In the genomic region with DNA sequence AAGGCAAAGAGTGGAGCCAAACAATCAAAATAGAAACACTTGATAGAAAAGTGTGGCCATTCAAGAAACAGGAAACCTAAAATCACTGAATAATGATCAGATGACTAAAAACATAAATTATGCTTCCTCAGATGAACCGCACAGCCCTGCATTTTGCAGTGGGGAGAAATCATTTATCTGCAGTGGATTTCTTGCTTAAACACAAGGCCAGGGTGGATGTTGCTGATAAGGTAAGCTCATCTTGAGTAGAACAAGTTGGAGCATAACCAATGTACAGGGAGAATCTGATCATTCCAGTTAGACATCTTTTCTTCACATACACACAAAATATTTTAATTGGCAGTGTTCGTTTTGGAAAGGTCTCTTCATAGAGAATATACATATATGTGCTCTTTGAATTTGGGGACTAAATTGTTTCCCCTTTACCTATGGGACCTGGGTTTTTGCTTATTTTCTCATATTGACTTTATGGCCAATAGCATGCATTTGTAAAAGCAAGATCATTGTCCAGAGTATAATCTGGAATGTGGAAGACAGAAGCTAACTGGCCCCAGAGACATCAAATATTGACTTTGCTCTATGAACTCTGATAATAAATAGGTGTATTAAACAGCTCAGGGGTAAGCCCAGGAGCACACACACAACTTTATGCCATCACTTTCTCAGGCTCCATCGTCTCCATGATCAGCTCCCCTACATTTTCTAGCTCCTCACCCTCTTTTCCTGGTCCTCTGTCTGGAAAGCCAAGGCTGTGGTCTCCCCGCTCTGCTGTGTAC, we compare ENCODE assay signal across 18 cellular contexts.
"Had no signal": no experiment of that assay in that cellular context is flagged by ENCODE, and none has a peak within 500 bp of the region (broad histone marks: within the 10 kb centered on the region; RNA-seq: fewer than 3 reads in every experiment).

No MANE protein-coding gene starts in this region.

- H3K9me3 ChIP-seq: colonic mucosa, gastrocnemius medialis, heart right ventricle, neutrophil, psoas muscle, sigmoid colon, upper lobe of right lung had no signal

- H3K4me3 ChIP-seq: colonic mucosa, gastrocnemius medialis, heart right ventricle, lung, psoas muscle, sigmoid colon, upper lobe of right lung had no signal

- H3K36me3 ChIP-seq: colonic mucosa, gastrocnemius medialis, heart right ventricle, neutrophil, sigmoid colon, upper lobe of right lung, WERI-Rb-1 had no signal

- H3K27ac ChIP-seq: colonic mucosa, gastrocnemius medialis, heart right ventricle, neutrophil, psoas muscle, sigmoid colon, upper lobe of right lung, WERI-Rb-1 had no signal

- DNase-seq: activated CD4-positive, alpha-beta T cell treated with anti-CD3 and anti-CD28 coated beads for 4 hours; activated CD8-positive, alpha-beta T cell treated with anti-CD3 and anti-CD28 coated beads, Interleukin-2, amount 10 ng/mL, durations not matched to agents 7 days and 5 days; activated naive CD4-positive, alpha-beta T cell; colonic mucosa; gastrocnemius medialis; heart right ventricle; naive thymus-derived CD4-positive, alpha-beta T cell; psoas muscle; sigmoid colon; stimulated activated CD4-positive, alpha-beta T cell treated with anti-CD3 and anti-CD28 coated beads, Interleukin-12 subunit alpha, Interleukin-12 subunit beta, amount 100 ng/mL, for 4 hours; stimulated activated naive CD4-positive, alpha-beta T cell treated with Interleukin-2 at 50 U/mL for 16 hours; SW 1271; upper lobe of right lung; WERI-Rb-1 had no signal

- H3K36me3 Mint-ChIP-seq: naive thymus-derived CD4-positive, alpha-beta T cell had no signal

- H3K27ac Mint-ChIP-seq: activated CD8-positive, alpha-beta T cell treated with anti-CD3 and anti-CD28 coated beads, Interleukin-2, amount 10 ng/mL, durations not matched to agents 7 days and 5 days; activated T-helper 1 cell treated with anti-CD3 and anti-CD28 coated beads, Interleukin-12 subunit alpha, Interleukin-12 subunit beta, Interleukin-2, Interleukin-4 antibody, amounts not matched to agents 30 ng/mL and 10 ng/mL and 1 ng/mL, durations not matched to agents 14 hours and 24 hours and 36 hours; naive thymus-derived CD4-positive, alpha-beta T cell; T-helper 2 cell treated with Interferon-gamma antibody and Interleukin-4, amounts not matched to agents 5 μg/mL and 100 μg/mL, for 36 hours had no signal

- H3K4me3 Mint-ChIP-seq: activated CD8-positive, alpha-beta T cell treated with anti-CD3 and anti-CD28 coated beads, Interleukin-2, amount 10 ng/mL, durations not matched to agents 7 days and 5 days; activated T-helper 1 cell treated with anti-CD3 and anti-CD28 coated beads, Interleukin-12 subunit alpha, Interleukin-12 subunit beta, Interleukin-2, Interleukin-4 antibody, amounts not matched to agents 30 ng/mL and 10 ng/mL and 1 ng/mL, durations not matched to agents 14 hours and 24 hours and 36 hours; naive thymus-derived CD4-positive, alpha-beta T cell; T-helper 2 cell treated with Interferon-gamma antibody and Interleukin-4, amounts not matched to agents 5 μg/mL and 100 μg/mL, for 36 hours had no signal

- H3K27me3 ChIP-seq: colonic mucosa, gastrocnemius medialis, heart right ventricle, sigmoid colon, upper lobe of right lung had no signal

- H3K4me1 ChIP-seq: gastrocnemius medialis, psoas muscle had no signal

- ATAC-seq: activated CD8-positive, alpha-beta T cell treated with anti-CD3 and anti-CD28 coated beads, Interleukin-2, amount 10 ng/mL, durations not matched to agents 7 days and 5 days; gastrocnemius medialis; heart right ventricle; naive thymus-derived CD4-positive, alpha-beta T cell; psoas muscle; upper lobe of right lung had no signal

- H3K9me3 Mint-ChIP-seq: activated T-helper 1 cell treated with anti-CD3 and anti-CD28 coated beads, Interleukin-12 subunit alpha, Interleukin-12 subunit beta, Interleukin-2, Interleukin-4 antibody, amounts not matched to agents 30 ng/mL and 10 ng/mL and 1 ng/mL, durations not matched to agents 14 hours and 24 hours and 36 hours; naive thymus-derived CD4-positive, alpha-beta T cell; T-helper 2 cell treated with Interferon-gamma antibody and Interleukin-4, amounts not matched to agents 5 μg/mL and 100 μg/mL, for 36 hours had no signal

- H3K4me1 Mint-ChIP-seq: naive thymus-derived CD4-positive, alpha-beta T cell had no signal
